In genomic region chr6:139533573-139534471, GRCh38 we compare ENCODE assay signal across 8 cellular contexts.
DNase-seq lines count a peak whose midpoint lies in the region; ATAC-seq and TF ChIP-seq lines count a peak whose summit lies in the region.

No MANE protein-coding gene starts in this region.

- DNase-seq in CD4-positive, CD25-positive, alpha-beta regulatory T cell: no peak
- DNase-seq in medulla oblongata (ENCODE audit: extremely low spot score) (peak; percentile 23), immature natural killer cell (no peak)

- H3K9me3 ChIP-seq in CD4-positive, CD25-positive, alpha-beta regulatory T cell (ENCODE audit: control insufficient read depth in 2 of 2, low read length in 2 of 2): no peaks in the 10 kb centered on the region
- H3K9me3 ChIP-seq in HUES48 (ENCODE audit: control insufficient read depth, insufficient read depth, low read length): no peaks in the 10 kb centered on the region

- peaks cover 11 to 31% (median 20%) of the 10 kb centered on the region in 4 donors for H3K4me1 Mint-ChIP-seq in CD4-positive, CD25-positive, alpha-beta regulatory T cell
- peaks cover 19% of the 10 kb centered on the region for H3K4me1 Mint-ChIP-seq in brain
- peaks cover 33 to 45% of the 10 kb centered on the region in 2 donors for H3K4me1 Mint-ChIP-seq in immature natural killer cell

- H3K27me3 ChIP-seq in CD4-positive, CD25-positive, alpha-beta regulatory T cell (ENCODE audit: control insufficient read depth, insufficient read depth, low read length): no peaks in the 10 kb centered on the region
- H3K27me3 ChIP-seq in HUES48 (ENCODE audit: control insufficient read depth, insufficient read depth, low read length): no peaks in the 10 kb centered on the region

- H3K9ac ChIP-seq in HUES48 (ENCODE audit: low read depth, low read length): no peak overlapping the region; the same call in 1 of the 2 replicates

- H3K9me3 Mint-ChIP-seq in CD4-positive, CD25-positive, alpha-beta regulatory T cell: no peaks in the 10 kb centered on the region
- H3K9me3 Mint-ChIP-seq in brain (peaks cover 0 to 3% (median 0%) of the 10 kb centered on the region in 5 experiments), immature natural killer cell (no peaks in the 10 kb centered on the region)

- no peak for ATAC-seq in CD4-positive, CD25-positive, alpha-beta regulatory T cell (ENCODE audit: low read depth in 2 of 2)
- ATAC-seq in HG02938 (IDR thresholded peaks at IDR 0.05; ENCODE audit: unreplicated experiment) (no peak), HG02798 (IDR thresholded peaks at IDR 0.05; ENCODE audit: poor library complexity, unreplicated experiment) (no peak), HG02610 (IDR thresholded peaks at IDR 0.05; ENCODE audit: unreplicated experiment) (no peak)

- H3K4me1 ChIP-seq in CD4-positive, CD25-positive, alpha-beta regulatory T cell (ENCODE audit: control insufficient read depth, insufficient read depth, low read length, poor library complexity, severe bottlenecking): peaks cover 13% of the 10 kb centered on the region
- H3K4me1 ChIP-seq in HUES48 (ENCODE audit: control insufficient read depth, insufficient read depth, low read length): peaks cover 5% of the 10 kb centered on the region; the same call in 1 of the 2 replicates

- no peak overlapping the region for H3K4me3 Mint-ChIP-seq in CD4-positive, CD25-positive, alpha-beta regulatory T cell
- no peak overlapping the region for H3K4me3 Mint-ChIP-seq in brain
- peak overlapping the region in 2 of 5 donors; percentile 21 to 23 for H3K4me3 Mint-ChIP-seq in immature natural killer cell

- no peaks in the 10 kb centered on the region for H3K36me3 ChIP-seq in CD4-positive, CD25-positive, alpha-beta regulatory T cell (ENCODE audit: control insufficient read depth, insufficient read depth, low read length)
- H3K36me3 ChIP-seq in HUES48 (ENCODE audit: control insufficient read depth, insufficient read depth, low read length): no peaks in the 10 kb centered on the region

- H3K27ac ChIP-seq in CD4-positive, CD25-positive, alpha-beta regulatory T cell (ENCODE audit: insufficient read depth, low read length, poor library complexity, severe bottlenecking): peak overlapping the region; percentile 45
- peak overlapping the region; percentile 2 for H3K27ac ChIP-seq in HUES48 (ENCODE audit: low read depth, low read length)

- H3K4me3 ChIP-seq in CD4-positive, CD25-positive, alpha-beta regulatory T cell (ENCODE audit: low read depth, low read length): peak overlapping the region; percentile 23
- no peak overlapping the region for H3K4me3 ChIP-seq in HUES48 (ENCODE audit: low read depth, low read length)

- peak overlapping the region in 1 of 3 donors; percentile 21 for H3K27ac Mint-ChIP-seq in CD4-positive, CD25-positive, alpha-beta regulatory T cell
- H3K27ac Mint-ChIP-seq in brain (peak overlapping the region in 4 of 5 experiments; percentile 5 to 43 (median 28)), immature natural killer cell (peak overlapping the region in 2 of 6 donors; percentile 69 to 86)

- no peaks in the 10 kb centered on the region for H3K27me3 Mint-ChIP-seq in CD4-positive, CD25-positive, alpha-beta regulatory T cell
- H3K27me3 Mint-ChIP-seq in brain (no peaks in the 10 kb centered on the region), immature natural killer cell (ENCODE audit: low read depth in 3 of 3) (peaks cover 0 to 3% (median 2%) of the 10 kb centered on the region in 3 donors)

- no peak for TF ChIP-seq CTCF in brain (conservative IDR thresholded peaks at IDR 0.05)

- H3K36me3 Mint-ChIP-seq in CD4-positive, CD25-positive, alpha-beta regulatory T cell: no peaks in the 10 kb centered on the region
- no peaks in the 10 kb centered on the region for H3K36me3 Mint-ChIP-seq in brain
- no peaks in the 10 kb centered on the region for H3K36me3 Mint-ChIP-seq in immature natural killer cell
